1 cellular context compared by ENCODE assay signal in the genomic region with DNA sequence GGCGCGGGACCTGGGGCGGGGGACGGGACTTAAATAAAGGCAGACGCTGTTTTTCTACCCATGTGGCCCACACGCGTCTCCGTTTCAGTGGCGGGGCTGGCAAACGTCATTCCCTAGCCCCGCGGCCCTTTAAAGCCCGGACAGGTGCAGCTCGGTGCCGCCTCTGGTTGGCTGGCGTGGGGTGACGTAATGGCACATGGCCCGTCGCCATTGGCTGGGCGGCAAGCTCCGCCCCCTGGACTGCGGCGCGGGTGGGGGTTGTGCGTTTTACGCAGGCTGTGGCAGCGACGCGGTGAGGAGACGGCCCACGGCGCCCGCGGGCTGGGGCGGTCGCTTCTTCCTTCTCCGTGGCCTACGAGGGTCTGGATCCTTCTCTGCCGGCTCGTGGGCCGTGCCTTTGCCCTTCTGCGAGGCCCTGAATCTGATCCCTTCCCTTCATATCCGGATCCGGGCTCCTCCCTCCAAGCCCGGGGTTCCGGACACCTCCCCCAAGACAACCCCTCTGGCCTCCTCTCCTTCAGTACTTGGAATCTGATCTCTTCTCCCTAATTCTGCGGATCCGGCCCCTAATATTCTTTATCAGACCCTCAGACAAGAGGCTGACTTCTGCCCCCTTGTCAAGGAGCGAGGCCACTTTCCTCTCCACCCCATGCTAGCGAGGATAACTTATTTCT.
TF ChIP-seq lines count a peak whose summit lies in the region.

A gene with protein sequence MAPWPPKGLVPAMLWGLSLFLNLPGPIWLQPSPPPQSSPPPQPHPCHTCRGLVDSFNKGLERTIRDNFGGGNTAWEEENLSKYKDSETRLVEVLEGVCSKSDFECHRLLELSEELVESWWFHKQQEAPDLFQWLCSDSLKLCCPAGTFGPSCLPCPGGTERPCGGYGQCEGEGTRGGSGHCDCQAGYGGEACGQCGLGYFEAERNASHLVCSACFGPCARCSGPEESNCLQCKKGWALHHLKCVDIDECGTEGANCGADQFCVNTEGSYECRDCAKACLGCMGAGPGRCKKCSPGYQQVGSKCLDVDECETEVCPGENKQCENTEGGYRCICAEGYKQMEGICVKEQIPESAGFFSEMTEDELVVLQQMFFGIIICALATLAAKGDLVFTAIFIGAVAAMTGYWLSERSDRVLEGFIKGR (plus strand): TSS at position 274 of the 674 bp plus-strand sequence. CDS start 605 bp downstream, outside the sequence.

TF ChIP-seq in HepG2, 621 proteins besides CTCF, POLR2A, EP300 and RAD21 (continued from another document and continues in another):
- TF ChIP-seq, protein P1, sequence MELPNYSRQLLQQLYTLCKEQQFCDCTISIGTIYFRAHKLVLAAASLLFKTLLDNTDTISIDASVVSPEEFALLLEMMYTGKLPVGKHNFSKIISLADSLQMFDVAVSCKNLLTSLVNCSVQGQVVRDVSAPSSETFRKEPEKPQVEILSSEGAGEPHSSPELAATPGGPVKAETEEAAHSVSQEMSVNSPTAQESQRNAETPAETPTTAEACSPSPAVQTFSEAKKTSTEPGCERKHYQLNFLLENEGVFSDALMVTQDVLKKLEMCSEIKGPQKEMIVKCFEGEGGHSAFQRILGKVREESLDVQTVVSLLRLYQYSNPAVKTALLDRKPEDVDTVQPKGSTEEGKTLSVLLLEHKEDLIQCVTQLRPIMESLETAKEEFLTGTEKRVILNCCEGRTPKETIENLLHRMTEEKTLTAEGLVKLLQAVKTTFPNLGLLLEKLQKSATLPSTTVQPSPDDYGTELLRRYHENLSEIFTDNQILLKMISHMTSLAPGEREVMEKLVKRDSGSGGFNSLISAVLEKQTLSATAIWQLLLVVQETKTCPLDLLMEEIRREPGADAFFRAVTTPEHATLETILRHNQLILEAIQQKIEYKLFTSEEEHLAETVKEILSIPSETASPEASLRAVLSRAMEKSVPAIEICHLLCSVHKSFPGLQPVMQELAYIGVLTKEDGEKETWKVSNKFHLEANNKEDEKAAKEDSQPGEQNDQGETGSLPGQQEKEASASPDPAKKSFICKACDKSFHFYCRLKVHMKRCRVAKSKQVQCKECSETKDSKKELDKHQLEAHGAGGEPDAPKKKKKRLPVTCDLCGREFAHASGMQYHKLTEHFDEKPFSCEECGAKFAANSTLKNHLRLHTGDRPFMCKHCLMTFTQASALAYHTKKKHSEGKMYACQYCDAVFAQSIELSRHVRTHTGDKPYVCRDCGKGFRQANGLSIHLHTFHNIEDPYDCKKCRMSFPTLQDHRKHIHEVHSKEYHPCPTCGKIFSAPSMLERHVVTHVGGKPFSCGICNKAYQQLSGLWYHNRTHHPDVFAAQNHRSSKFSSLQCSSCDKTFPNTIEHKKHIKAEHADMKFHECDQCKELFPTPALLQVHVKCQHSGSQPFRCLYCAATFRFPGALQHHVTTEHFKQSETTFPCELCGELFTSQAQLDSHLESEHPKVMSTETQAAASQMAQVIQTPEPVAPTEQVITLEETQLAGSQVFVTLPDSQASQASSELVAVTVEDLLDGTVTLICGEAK (IDR thresholded peaks at IDR 0.05) = no peak
- TF ChIP-seq, protein P1 (CRISPR knock-in tag; IDR thresholded peaks at IDR 0.05) = peak; percentile 1; the same call in 1 of the 2 replicates
- TF ChIP-seq CBX5 (CRISPR knock-in tag; IDR thresholded peaks at IDR 0.05; ENCODE audit: borderline replicate concordance) (peak; percentile 12; the same call in 1 of the 2 replicates), PAWR (CRISPR knock-in tag; IDR thresholded peaks at IDR 0.05; ENCODE audit: borderline replicate concordance) (no peak; the same call in 1 of the 2 replicates), ZNF225 (CRISPR knock-in tag; IDR thresholded peaks at IDR 0.05) (no peak), KDM2A (CRISPR knock-in tag; IDR thresholded peaks at IDR 0.05; ENCODE audit: borderline replicate concordance, low read depth) (peak; percentile 96), SP2 (CRISPR knock-in tag; IDR thresholded peaks at IDR 0.05) (peak; percentile 78), GATAD1 (CRISPR knock-in tag; IDR thresholded peaks at IDR 0.05) (peak; percentile 77), FOXC1 (CRISPR knock-in tag; IDR thresholded peaks at IDR 0.05; ENCODE audit: borderline replicate concordance) (peak; percentile 14; the same call in 1 of the 2 replicates), BRCA1 (CRISPR knock-in tag; IDR thresholded peaks at IDR 0.05) (no peak), SYNCRIP (IDR thresholded peaks at IDR 0.05; ENCODE audit: insufficient read depth, low read depth, low read length) (no peak), ZNF660 (CRISPR knock-in tag; IDR thresholded peaks at IDR 0.05; ENCODE audit: borderline replicate concordance, low read depth) (no peak), ESRRA (CRISPR knock-in tag; IDR thresholded peaks at IDR 0.05; ENCODE audit: low read depth) (peak; percentile 48; the same call in 1 of the 2 replicates), ZNF709 (CRISPR knock-in tag; IDR thresholded peaks at IDR 0.05) (no peak; the same call in 1 of the 2 replicates), NCOA5 (CRISPR knock-in tag; IDR thresholded peaks at IDR 0.05) (no peak), NFE2L1 (CRISPR knock-in tag; IDR thresholded peaks at IDR 0.05; ENCODE audit: borderline replicate concordance) (no peak), ZNF496 (CRISPR knock-in tag; IDR thresholded peaks at IDR 0.05; ENCODE audit: insufficient replicate concordance) (no peak), HMG20A (CRISPR knock-in tag; IDR thresholded peaks at IDR 0.05; ENCODE audit: borderline replicate concordance) (no peak), MZF1 (CRISPR knock-in tag; IDR thresholded peaks at IDR 0.05; ENCODE audit: borderline replicate concordance) (no peak)
- TF ChIP-seq, protein P2, sequence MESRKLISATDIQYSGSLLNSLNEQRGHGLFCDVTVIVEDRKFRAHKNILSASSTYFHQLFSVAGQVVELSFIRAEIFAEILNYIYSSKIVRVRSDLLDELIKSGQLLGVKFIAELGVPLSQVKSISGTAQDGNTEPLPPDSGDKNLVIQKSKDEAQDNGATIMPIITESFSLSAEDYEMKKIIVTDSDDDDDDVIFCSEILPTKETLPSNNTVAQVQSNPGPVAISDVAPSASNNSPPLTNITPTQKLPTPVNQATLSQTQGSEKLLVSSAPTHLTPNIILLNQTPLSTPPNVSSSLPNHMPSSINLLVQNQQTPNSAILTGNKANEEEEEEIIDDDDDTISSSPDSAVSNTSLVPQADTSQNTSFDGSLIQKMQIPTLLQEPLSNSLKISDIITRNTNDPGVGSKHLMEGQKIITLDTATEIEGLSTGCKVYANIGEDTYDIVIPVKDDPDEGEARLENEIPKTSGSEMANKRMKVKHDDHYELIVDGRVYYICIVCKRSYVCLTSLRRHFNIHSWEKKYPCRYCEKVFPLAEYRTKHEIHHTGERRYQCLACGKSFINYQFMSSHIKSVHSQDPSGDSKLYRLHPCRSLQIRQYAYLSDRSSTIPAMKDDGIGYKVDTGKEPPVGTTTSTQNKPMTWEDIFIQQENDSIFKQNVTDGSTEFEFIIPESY (CRISPR knock-in tag; IDR thresholded peaks at IDR 0.05) = peak; percentile 39; the same call in 1 of the 2 replicates
- TF ChIP-seq, protein P3, sequence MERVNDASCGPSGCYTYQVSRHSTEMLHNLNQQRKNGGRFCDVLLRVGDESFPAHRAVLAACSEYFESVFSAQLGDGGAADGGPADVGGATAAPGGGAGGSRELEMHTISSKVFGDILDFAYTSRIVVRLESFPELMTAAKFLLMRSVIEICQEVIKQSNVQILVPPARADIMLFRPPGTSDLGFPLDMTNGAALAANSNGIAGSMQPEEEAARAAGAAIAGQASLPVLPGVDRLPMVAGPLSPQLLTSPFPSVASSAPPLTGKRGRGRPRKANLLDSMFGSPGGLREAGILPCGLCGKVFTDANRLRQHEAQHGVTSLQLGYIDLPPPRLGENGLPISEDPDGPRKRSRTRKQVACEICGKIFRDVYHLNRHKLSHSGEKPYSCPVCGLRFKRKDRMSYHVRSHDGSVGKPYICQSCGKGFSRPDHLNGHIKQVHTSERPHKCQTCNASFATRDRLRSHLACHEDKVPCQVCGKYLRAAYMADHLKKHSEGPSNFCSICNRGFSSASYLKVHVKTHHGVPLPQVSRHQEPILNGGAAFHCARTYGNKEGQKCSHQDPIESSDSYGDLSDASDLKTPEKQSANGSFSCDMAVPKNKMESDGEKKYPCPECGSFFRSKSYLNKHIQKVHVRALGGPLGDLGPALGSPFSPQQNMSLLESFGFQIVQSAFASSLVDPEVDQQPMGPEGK (CRISPR knock-in tag; IDR thresholded peaks at IDR 0.05) = peak; percentile 62; the same call in 1 of the 2 replicates
- TF ChIP-seq, protein P4, sequence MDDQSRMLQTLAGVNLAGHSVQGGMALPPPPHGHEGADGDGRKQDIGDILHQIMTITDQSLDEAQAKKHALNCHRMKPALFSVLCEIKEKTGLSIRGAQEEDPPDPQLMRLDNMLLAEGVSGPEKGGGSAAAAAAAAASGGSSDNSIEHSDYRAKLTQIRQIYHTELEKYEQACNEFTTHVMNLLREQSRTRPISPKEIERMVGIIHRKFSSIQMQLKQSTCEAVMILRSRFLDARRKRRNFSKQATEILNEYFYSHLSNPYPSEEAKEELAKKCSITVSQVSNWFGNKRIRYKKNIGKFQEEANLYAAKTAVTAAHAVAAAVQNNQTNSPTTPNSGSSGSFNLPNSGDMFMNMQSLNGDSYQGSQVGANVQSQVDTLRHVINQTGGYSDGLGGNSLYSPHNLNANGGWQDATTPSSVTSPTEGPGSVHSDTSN (CRISPR knock-in tag; IDR thresholded peaks at IDR 0.05; ENCODE audit: borderline replicate concordance) = peak; percentile 41; the same call in 1 of the 2 replicates
- TF ChIP-seq, protein P5, sequence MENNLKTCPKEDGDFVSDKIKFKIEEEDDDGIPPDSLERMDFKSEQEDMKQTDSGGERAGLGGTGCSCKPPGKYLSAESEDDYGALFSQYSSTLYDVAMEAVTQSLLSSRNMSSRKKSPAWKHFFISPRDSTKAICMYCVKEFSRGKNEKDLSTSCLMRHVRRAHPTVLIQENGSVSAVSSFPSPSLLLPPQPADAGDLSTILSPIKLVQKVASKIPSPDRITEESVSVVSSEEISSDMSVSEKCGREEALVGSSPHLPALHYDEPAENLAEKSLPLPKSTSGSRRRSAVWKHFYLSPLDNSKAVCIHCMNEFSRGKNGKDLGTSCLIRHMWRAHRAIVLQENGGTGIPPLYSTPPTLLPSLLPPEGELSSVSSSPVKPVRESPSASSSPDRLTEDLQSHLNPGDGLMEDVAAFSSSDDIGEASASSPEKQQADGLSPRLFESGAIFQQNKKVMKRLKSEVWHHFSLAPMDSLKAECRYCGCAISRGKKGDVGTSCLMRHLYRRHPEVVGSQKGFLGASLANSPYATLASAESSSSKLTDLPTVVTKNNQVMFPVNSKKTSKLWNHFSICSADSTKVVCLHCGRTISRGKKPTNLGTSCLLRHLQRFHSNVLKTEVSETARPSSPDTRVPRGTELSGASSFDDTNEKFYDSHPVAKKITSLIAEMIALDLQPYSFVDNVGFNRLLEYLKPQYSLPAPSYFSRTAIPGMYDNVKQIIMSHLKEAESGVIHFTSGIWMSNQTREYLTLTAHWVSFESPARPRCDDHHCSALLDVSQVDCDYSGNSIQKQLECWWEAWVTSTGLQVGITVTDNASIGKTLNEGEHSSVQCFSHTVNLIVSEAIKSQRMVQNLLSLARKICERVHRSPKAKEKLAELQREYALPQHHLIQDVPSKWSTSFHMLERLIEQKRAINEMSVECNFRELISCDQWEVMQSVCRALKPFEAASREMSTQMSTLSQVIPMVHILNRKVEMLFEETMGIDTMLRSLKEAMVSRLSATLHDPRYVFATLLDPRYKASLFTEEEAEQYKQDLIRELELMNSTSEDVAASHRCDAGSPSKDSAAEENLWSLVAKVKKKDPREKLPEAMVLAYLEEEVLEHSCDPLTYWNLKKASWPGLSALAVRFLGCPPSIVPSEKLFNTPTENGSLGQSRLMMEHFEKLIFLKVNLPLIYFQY (CRISPR knock-in tag; IDR thresholded peaks at IDR 0.05; ENCODE audit: borderline replicate concordance) = no peak
- TF ChIP-seq, protein P6, sequence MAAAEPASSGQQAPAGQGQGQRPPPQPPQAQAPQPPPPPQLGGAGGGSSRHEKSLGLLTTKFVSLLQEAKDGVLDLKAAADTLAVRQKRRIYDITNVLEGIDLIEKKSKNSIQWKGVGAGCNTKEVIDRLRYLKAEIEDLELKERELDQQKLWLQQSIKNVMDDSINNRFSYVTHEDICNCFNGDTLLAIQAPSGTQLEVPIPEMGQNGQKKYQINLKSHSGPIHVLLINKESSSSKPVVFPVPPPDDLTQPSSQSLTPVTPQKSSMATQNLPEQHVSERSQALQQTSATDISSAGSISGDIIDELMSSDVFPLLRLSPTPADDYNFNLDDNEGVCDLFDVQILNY (CRISPR knock-in tag; conservative IDR thresholded peaks at IDR 0.05) = 0 out of 2 replicates have a peak, but pooled peaks have one; percentile 55
